In genomic region chr21:15638856-15639549, GRCh38 we compare ENCODE assay signal across 14 cellular contexts.
DNase-seq lines count a peak whose midpoint lies in the region; ATAC-seq and TF ChIP-seq lines count a peak whose summit lies in the region.
"Had no signal": no experiment of that assay in that cellular context is flagged by ENCODE, and none has a peak within 500 bp of the region (broad histone marks: within the 10 kb centered on the region; RNA-seq: fewer than 3 reads in every experiment).

No MANE protein-coding gene starts in this region.

- no TSS peak for BruUV-seq in PC-9 (replicated peaks; lab: Mats Ljungman, UMichigan)

- H3K27me3 ChIP-seq in PC-9 (ENCODE audit: insufficient read depth, low read depth) (no peaks in the 10 kb centered on the region), liver (ENCODE audit: control insufficient read depth in 4 of 4, insufficient read depth in 4 of 4, low read length in 3 of 4) (no peaks in the 10 kb centered on the region), thymus (ENCODE audit: control insufficient read depth, insufficient read depth) (no peaks in the 10 kb centered on the region)
- H3K27me3 ChIP-seq: tibial artery had no signal

- POLR2A ChIA-PET in PC-9 (lab: Charles Lee; ENCODE audit: unreplicated experiment) = no interaction called here

- no peak overlapping the region for H3K4me2 ChIP-seq in PC-9

- H4K20me1 ChIP-seq in PC-9 (ENCODE audit: insufficient read depth) = no peaks in the 10 kb centered on the region

- H3K4me1 ChIP-seq in PC-9 (replicated peaks; ENCODE audit: insufficient read depth) (no peaks in the 10 kb centered on the region), liver (ENCODE audit: control insufficient read depth in 4 of 4, insufficient read depth in 4 of 4, low read length in 3 of 4) (no peaks in the 10 kb centered on the region), thymus (ENCODE audit: control insufficient read depth, insufficient read depth, low read length) (no peaks in the 10 kb centered on the region)
- H3K4me1 ChIP-seq: tibial artery had no signal

- TF ChIP-seq CTCF in PC-9 (conservative IDR thresholded peaks at IDR 0.05) (no peak), epithelial cell of esophagus (IDR thresholded peaks at IDR 0.05; ENCODE audit: insufficient read depth, low read depth, low read length, missing control alignments) (no peak), liver (IDR thresholded peaks at IDR 0.05; ENCODE audit: low read depth, low read length, missing input control) (no peak)

- no peaks in the 10 kb centered on the region for H3F3A ChIP-seq in PC-9 (ENCODE audit: insufficient read depth, low read depth)

- H3K9me2 ChIP-seq in PC-9 (ENCODE audit: insufficient read depth) = no peaks in the 10 kb centered on the region

- ATAC-seq in HG03442 (IDR thresholded peaks at IDR 0.05; ENCODE audit: unreplicated experiment) = no peak
- ATAC-seq: activated CD8-positive, alpha-beta T cell treated with anti-CD3 and anti-CD28 coated beads, Interleukin-2, amount 10 ng/mL, durations not matched to agents 7 days and 5 days had no signal

- H3K4me3 ChIP-seq in PC-9 = no peak overlapping the region
- no peak overlapping the region for H3K4me3 ChIP-seq in epithelial cell of esophagus (ENCODE audit: low read length)
- H3K4me3 ChIP-seq in liver (ENCODE audit: low read depth in 1 of 3, low read length in 3 of 3) = no peak overlapping the region
- no peak overlapping the region for H3K4me3 ChIP-seq in thymus (ENCODE audit: low read length)
- H3K4me3 ChIP-seq: tibial artery had no signal

- TF ChIP-seq RAD21 in liver (IDR thresholded peaks at IDR 0.05) = peak; percentile 36 to 56

- H3K9ac ChIP-seq in liver (ENCODE audit: low read depth in 1 of 2, low read length in 2 of 2) = no peak overlapping the region

- H2AFZ ChIP-seq in PC-9 = no peak overlapping the region

- H3K27ac ChIP-seq in PC-9 = no peak overlapping the region
- H3K27ac ChIP-seq in liver (ENCODE audit: low read depth in 1 of 2, low read length in 2 of 2) = no peak overlapping the region
- peak overlapping the region; percentile 43 for H3K27ac ChIP-seq in thymus (ENCODE audit: low read depth)
- H3K27ac ChIP-seq: tibial artery had no signal

- intact Hi-C loops in PC-9 (cut with micrococcal nuclease; ENCODE audit: unreplicated experiment) = no loop called here

- CTCF ChIA-PET in PC-9 (lab: Charles Lee) = no interaction called here

- WGBS in liver = 75% methylated on average over 8 of the region's 8 CpGs
- WGBS in thymus = 92% methylated on average over 8 of the region's 8 CpGs

- H3K9me3 ChIP-seq in PC-9 (ENCODE audit: insufficient read depth, low read depth) (no peaks in the 10 kb centered on the region), liver (ENCODE audit: control insufficient read depth in 4 of 4, low read length in 3 of 4) (no peaks in the 10 kb centered on the region), thymus (ENCODE audit: control insufficient read depth) (no peaks in the 10 kb centered on the region)
- H3K9me3 ChIP-seq: tibial artery had no signal

- no peaks in the 10 kb centered on the region for H3K79me2 ChIP-seq in PC-9 (ENCODE audit: low read depth)

- H3K36me3 ChIP-seq in PC-9 (ENCODE audit: low read depth) (no peaks in the 10 kb centered on the region), liver (ENCODE audit: control insufficient read depth in 4 of 4, insufficient read depth in 3 of 4, low read depth in 1 of 4, low read length in 3 of 4) (no peaks in the 10 kb centered on the region), thymus (ENCODE audit: control insufficient read depth, insufficient read depth) (no peaks in the 10 kb centered on the region)
- H3K36me3 ChIP-seq: tibial artery had no signal

- DNase-seq in PC-9 = peak; percentile 33 to 48
- DNase-seq in epithelial cell of esophagus (ENCODE audit: low read depth) = peak; percentile 89
- DNase-seq in T1000 (lab: John Stamatoyannopoulos, UW) = no peak
- DNase-seq in T-helper 2 cell = no peak
- DNase-seq in NCI-H1417 (lab: John Stamatoyannopoulos, UW) = no peak
- DNase-seq: activated CD8-positive, alpha-beta T cell treated with anti-CD3 and anti-CD28 coated beads, Interleukin-2, amount 10 ng/mL, durations not matched to agents 7 days and 5 days; activated gamma-delta T cell; DMS 273 treated with DMSO at 0.1 percent for 48 hours; midbrain; NCI-H1092 treated with DMSO at 0.1 percent for 48 hours; tibial artery had no signal

TF ChIP-seq in liver, 16 proteins besides CTCF, POLR2A, EP300 and RAD21:
- no peak for TF ChIP-seq GABPA (IDR thresholded peaks at IDR 0.05 in 1 of 2, conservative IDR thresholded peaks at IDR 0.05 in 1 of 2)
- no peak for TF ChIP-seq TAF1 (conservative IDR thresholded peaks at IDR 0.05)
- no peak for TF ChIP-seq JUND (IDR thresholded peaks at IDR 0.05)
- no peak for TF ChIP-seq FOXA1 (IDR thresholded peaks at IDR 0.05)
- peak; percentile 48 for TF ChIP-seq FOXA2 (IDR thresholded peaks at IDR 0.05)
- peak; percentile 40 for TF ChIP-seq YY1 (IDR thresholded peaks at IDR 0.05)
- no peak for TF ChIP-seq HNF4G (IDR thresholded peaks at IDR 0.05)
- no peak for TF ChIP-seq EGR1 (IDR thresholded peaks at IDR 0.05; ENCODE audit: low read depth in 2 of 2)
- peak; percentile 26 to 28 for TF ChIP-seq HNF4A (conservative IDR thresholded peaks at IDR 0.05)
- TF ChIP-seq NR2F2 (IDR thresholded peaks at IDR 0.05) = no peak
- TF ChIP-seq RXRA (IDR thresholded peaks at IDR 0.05) = peak in 1 of 2 donors; percentile 26
- no peak for TF ChIP-seq MAX (IDR thresholded peaks at IDR 0.05)

Comparison
In these comparisons a context has a peak if more than half of its experiments do, and no peak if none do; other contexts are left out.
1. DNase-seq: peak in PC-9 (2 of 2) and epithelial cell of esophagus (single experiment); none in T1000 (single experiment), T-helper 2 cell (0 of 5) and NCI-H1417 (0 of 3).